ENCODE assay signal across 17 cellular contexts in the genomic region with DNA sequence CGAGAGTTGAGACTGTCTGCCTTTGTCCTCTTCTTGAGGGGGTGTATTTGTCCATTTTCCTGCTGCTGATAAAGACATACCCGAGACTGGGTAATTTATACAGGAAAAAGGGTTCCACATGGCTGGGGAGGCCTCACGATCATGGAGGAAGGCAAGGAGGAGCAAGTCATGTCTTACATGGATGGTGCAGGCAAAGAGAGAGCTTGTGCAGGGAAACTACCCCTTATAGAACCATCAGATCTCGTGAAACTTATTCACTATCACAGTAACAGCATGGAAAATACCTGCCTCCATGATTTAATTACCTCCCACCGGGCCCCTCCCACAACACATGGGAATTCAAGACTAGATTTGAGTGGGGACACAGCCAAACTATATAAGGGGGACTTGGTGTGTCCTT.
DNase-seq lines count a peak whose midpoint lies in the region; ATAC-seq, FAIRE-seq and TF ChIP-seq lines count a peak whose summit lies in the region.
"Had no signal": no experiment of that assay in that cellular context is flagged by ENCODE, and none has a peak within 500 bp of the region (broad histone marks: within the 10 kb centered on the region; RNA-seq: fewer than 3 reads in every experiment).

No MANE protein-coding gene starts in this region.

- H2AK9ac ChIP-seq in IMR-90 (replicated peaks; ENCODE audit: low read depth, low read length, poor library complexity), result no peak overlapping the region

- in situ Hi-C loops in IMR-90 (cut with MboI; ENCODE audit: low sequenced_read_pairs), result no loop called here
- in situ Hi-C loops in brain microvascular endothelial cell (cut with HindIII; ENCODE audit: low pct_ligation_motif_present, low sequenced_read_pairs), result no loop called here

- H3K56ac ChIP-seq in IMR-90 (ENCODE audit: extremely low read depth, insufficient read depth, low read length), result no peak overlapping the region

- H2BK120ac ChIP-seq in IMR-90 (ENCODE audit: low read depth, low read length), result 0 out of 2 replicates have a peak overlapping the region, but pooled peaks have one; percentile 10

- H4K91ac ChIP-seq in IMR-90 (ENCODE audit: insufficient read depth, low read depth, low read length), result no peak overlapping the region

- no peaks in the 10 kb centered on the region for H3K9me2 ChIP-seq in hepatocyte (replicated peaks; ENCODE audit: insufficient read depth)

- H4K8ac ChIP-seq in IMR-90 (ENCODE audit: low read depth in 2 of 2, low read length in 2 of 2), result no peak overlapping the region

- H3K36me3 ChIP-seq in IMR-90 (ENCODE audit: control insufficient read depth, insufficient read depth, low read length) (no peaks in the 10 kb centered on the region), brain microvascular endothelial cell (replicated peaks) (no peaks in the 10 kb centered on the region), mesodermal cell (ENCODE audit: control insufficient read depth, insufficient read depth, low read length) (no peaks in the 10 kb centered on the region), heart left ventricle (no peaks in the 10 kb centered on the region), hepatocyte (replicated peaks; ENCODE audit: insufficient read depth, low read depth) (no peaks in the 10 kb centered on the region)
- H3K36me3 ChIP-seq: BLaER1 had no signal

- H3K27me3 ChIP-seq in IMR-90 (ENCODE audit: control insufficient read depth, insufficient read depth, low read length) (no peaks in the 10 kb centered on the region), brain microvascular endothelial cell (replicated peaks) (no peaks in the 10 kb centered on the region), heart left ventricle (no peaks in the 10 kb centered on the region), hepatocyte (no peaks in the 10 kb centered on the region)
- H3K27me3 ChIP-seq: BLaER1 had no signal

- peak overlapping the region; percentile 20; the same call in 1 of the 2 replicates for H2BK20ac ChIP-seq in IMR-90 (ENCODE audit: low read depth, low read length)

- no peaks in the 10 kb centered on the region for H4K20me1 ChIP-seq in IMR-90 (ENCODE audit: insufficient read depth, low read length)
- no peaks in the 10 kb centered on the region for H4K20me1 ChIP-seq in hepatocyte (ENCODE audit: insufficient read depth, poor library complexity, severe bottlenecking)
- H4K20me1 ChIP-seq: BLaER1 had no signal

- DNase-seq in IMR-90, result no peak
- no peak for DNase-seq in brain microvascular endothelial cell
- DNase-seq in urothelium cell line (ENCODE audit: low spot score), result no peak
- no peak for DNase-seq in GM19238 (ENCODE audit: insufficient read length, low spot score)
- DNase-seq in heart left ventricle, result no peak
- DNase-seq in hepatocyte (ENCODE audit: low spot score), result no peak
- DNase-seq: AML-193; Caco-2; CD8-positive, alpha-beta memory T cell; DMS53; GF-D8; H7; KBM-7 had no signal

- H3K27ac ChIP-seq in IMR-90 (ENCODE audit: insufficient read depth, low read length), result peak overlapping the region; percentile 60; the same call in 1 of the 2 replicates
- peak overlapping the region; percentile 58 for H3K27ac ChIP-seq in brain microvascular endothelial cell
- peak overlapping the region; percentile 25 for H3K27ac ChIP-seq in mesodermal cell (ENCODE audit: low read depth, low read length, severe bottlenecking)
- no peak overlapping the region for H3K27ac ChIP-seq in heart left ventricle
- no peak overlapping the region for H3K27ac ChIP-seq in hepatocyte
- H3K27ac ChIP-seq: BLaER1, HL-60 had no signal

- TF ChIP-seq RAD21 in IMR-90 (IDR thresholded peaks at IDR 0.05; ENCODE audit: low read length), result no peak

- no peaks in the 10 kb centered on the region for H3K9me1 ChIP-seq in IMR-90 (ENCODE audit: insufficient read depth, low read length)

- no peak overlapping the region for H3K14ac ChIP-seq in IMR-90 (replicated peaks; ENCODE audit: low read depth, low read length)

- H3K79me1 ChIP-seq in IMR-90 (ENCODE audit: low read depth in 1 of 2, low read length in 2 of 2), result no peaks in the 10 kb centered on the region

- FAIRE-seq in urothelium cell line (lab: Jason Lieb, UNC), result peak; percentile 53

- H3K4me2 ChIP-seq in IMR-90 (ENCODE audit: low read depth, low read length) (peak overlapping the region; percentile 40; the same call in 1 of the 2 replicates), hepatocyte (no peak overlapping the region)
- H3K4me2 ChIP-seq: BLaER1, GM23338 had no signal

- H3K4me3 ChIP-seq in IMR-90 (ENCODE audit: insufficient read depth, low read depth, low read length), result no peak overlapping the region
- H3K4me3 ChIP-seq in brain microvascular endothelial cell (ENCODE audit: low read depth, low read length), result no peak overlapping the region
- no peak overlapping the region for H3K4me3 ChIP-seq in mesodermal cell (ENCODE audit: extremely low read depth, insufficient read depth, low read length, poor library complexity, severe bottlenecking)
- H3K4me3 ChIP-seq in heart left ventricle, result no peak overlapping the region
- no peak overlapping the region for H3K4me3 ChIP-seq in hepatocyte
- H3K4me3 ChIP-seq: BLaER1, GM23338 had no signal

- intact Hi-C loops in IMR-90 (cut with micrococcal nuclease) (no loop called here), heart left ventricle (cut with DNase I) (no loop called here)

- H2BK15ac ChIP-seq in IMR-90 (ENCODE audit: low read depth, low read length), result no peak overlapping the region

- no peak overlapping the region; the same call in 1 of the 2 replicates for H3K4ac ChIP-seq in IMR-90 (ENCODE audit: low read depth, low read length)

- dilution Hi-C loops in IMR-90 (cut with HindIII; ENCODE audit: low sequenced_read_pairs, unreplicated experiment), result no loop called here

- no TSS peak for BruUV-seq in IMR-90 (replicated peaks; lab: Mats Ljungman, UMichigan)

- peak overlapping the region; percentile 60 for H3K18ac ChIP-seq in IMR-90 (ENCODE audit: low read depth, low read length)

- H2AK5ac ChIP-seq in IMR-90 (ENCODE audit: low read depth, low read length), result 0 out of 2 replicates have a peak overlapping the region, but pooled peaks have one; percentile 18

- POLR2A ChIA-PET in IMR-90 (lab: Charles Lee; ENCODE audit: unreplicated experiment), result no interaction called here

- H3K23ac ChIP-seq in IMR-90 (ENCODE audit: low read depth, low read length), result no peak overlapping the region

- TF ChIP-seq POLR2A in IMR-90 (IDR thresholded peaks at IDR 0.05; ENCODE audit: low read depth, low read length) (no peak), heart left ventricle (IDR thresholded peaks at IDR 0.05) (no peak)

- H3K9ac ChIP-seq in IMR-90 (ENCODE audit: low read depth, low read length), result no peak overlapping the region
- H3K9ac ChIP-seq: BLaER1 had no signal

- H3K4me1 ChIP-seq in IMR-90 (ENCODE audit: control insufficient read depth, insufficient read depth, low read length), result peaks cover 4% of the 10 kb centered on the region
- peaks cover 21% of the 10 kb centered on the region for H3K4me1 ChIP-seq in mesodermal cell (ENCODE audit: control insufficient read depth, insufficient read depth, low read length, poor library complexity, severe bottlenecking)
- H3K4me1 ChIP-seq in heart left ventricle, result peaks cover 0 to 12% (median 6%) of the 10 kb centered on the region in 12 donors
- H3K4me1 ChIP-seq in hepatocyte (ENCODE audit: insufficient read depth), result peaks cover 13% of the 10 kb centered on the region
- H3K4me1 ChIP-seq: BLaER1, Caco-2 had no signal

- H3K9me3 ChIP-seq in IMR-90 (ENCODE audit: control insufficient read depth, insufficient read depth, low read length), result peaks cover 2% of the 10 kb centered on the region; the same call in 1 of the 2 replicates
- H3K9me3 ChIP-seq in mesodermal cell (ENCODE audit: control insufficient read depth, low read length), result peaks cover 9% of the 10 kb centered on the region
- no peaks in the 10 kb centered on the region for H3K9me3 ChIP-seq in heart left ventricle
- H3K9me3 ChIP-seq in hepatocyte (ENCODE audit: low read depth), result no peaks in the 10 kb centered on the region

- no peak for TF ChIP-seq CTCF in IMR-90 (conservative IDR thresholded peaks at IDR 0.05; ENCODE audit: low read depth, low read length)
- TF ChIP-seq CTCF in brain microvascular endothelial cell (IDR thresholded peaks at IDR 0.05; ENCODE audit: low read depth, low read length, missing control alignments), result no peak
- no peak for TF ChIP-seq CTCF in heart left ventricle (IDR thresholded peaks at IDR 0.05)
- no peak for TF ChIP-seq CTCF in hepatocyte (IDR thresholded peaks at IDR 0.05; ENCODE audit: poor library complexity)

- peak overlapping the region; percentile 9 for H2BK5ac ChIP-seq in IMR-90 (ENCODE audit: low read depth, low read length, poor library complexity, severe bottlenecking)

- no peak overlapping the region for H4K5ac ChIP-seq in IMR-90 (ENCODE audit: low read depth, low read length)

- peak overlapping the region; percentile 29 for H2AFZ ChIP-seq in IMR-90 (replicated peaks; ENCODE audit: low read length, poor library complexity)
- H2AFZ ChIP-seq in hepatocyte, result no peak overlapping the region
- H2AFZ ChIP-seq: GM23338 had no signal

- WGBS in IMR-90 (ENCODE audit: extremely low coverage in 2 of 2, insufficient read length in 1 of 2), 2 experiments, result 20% methylated on average over 1 of the region's 5 CpGs; no CpG with 5 or more reads in 1 of the 2 experiments
- 75 to 82% methylated on average over 2 to 3 of the region's 5 CpGs for WGBS in mesodermal cell (ENCODE audit: insufficient coverage in 2 of 2), 2 experiments
- 81% methylated on average over 5 of the region's 5 CpGs for WGBS in heart left ventricle, 4 donors
- 87% methylated on average over 5 of the region's 5 CpGs for WGBS in hepatocyte (ENCODE audit: low lambda C conversion rate, missing lambda C conversion rate)

- ATAC-seq in IMR-90 (ENCODE audit: low read depth), result no peak; the same call in 1 of the 2 replicates
- ATAC-seq in heart left ventricle, result no peak
- ATAC-seq: GM23338 had no signal

- H3K79me2 ChIP-seq in hepatocyte, result no peaks in the 10 kb centered on the region

- CTCF ChIA-PET in IMR-90 (lab: Yijun Ruan, JAX), result interaction anchor here (0.6 kb wide), 1 partner anchor 38 kb away, joined by 3 read pairs; no protein-coding TSS in a partner anchor

TF ChIP-seq in IMR-90, 13 proteins besides CTCF, POLR2A, EP300 and RAD21:
- TF ChIP-seq MAZ (IDR thresholded peaks at IDR 0.05; ENCODE audit: borderline replicate concordance, low read depth, low read length) (no peak), FOS (IDR thresholded peaks at IDR 0.05; ENCODE audit: low read depth, low read length) (no peak)

Comparison
In these comparisons a context has a peak if more than half of its experiments do, and no peak if none do; other contexts are left out.
1. H3K27ac ChIP-seq: peak in IMR-90 (single experiment), brain microvascular endothelial cell (single experiment) and mesodermal cell (single experiment); none in heart left ventricle (0 of 12) and hepatocyte (single experiment).